ENCODE assay signal across 16 cellular contexts in genomic region chr2:196153480-196153879, GRCh38. TPM values are rescaled to one million over a fixed set of nuclear protein-coding genes. Genes with fewer than 3 reads are reported as not detected.
DNase-seq lines count a peak whose midpoint lies in the region; ATAC-seq and TF ChIP-seq lines count a peak whose summit lies in the region.
"Had no signal": no experiment of that assay in that cellular context is flagged by ENCODE, and none has a peak within 500 bp of the region (broad histone marks: within the 10 kb centered on the region; RNA-seq: fewer than 3 reads in every experiment).

No MANE protein-coding gene starts in this region.

- TF ChIP-seq EP300 in ovary (IDR thresholded peaks at IDR 0.05) = no peak

- H3K79me2 ChIP-seq in SU-DHL-6 (ENCODE audit: insufficient read depth, low read length) = peaks cover 98% of the 10 kb centered on the region

- H3K27me3 Mint-ChIP-seq in activated T-cell treated with anti-CD3 and anti-CD28 coated beads, Interleukin-2, amount 50 U/mL, for 24 hours = no peaks in the 10 kb centered on the region
- no peaks in the 10 kb centered on the region for H3K27me3 Mint-ChIP-seq in activated T-cell treated with anti-CD3 and anti-CD28 coated beads, Interleukin-2, amount 50 U/mL, for 4 hours (ENCODE audit: low read depth)
- no peaks in the 10 kb centered on the region for H3K27me3 Mint-ChIP-seq in activated naive CD8-positive, alpha-beta T cell treated with anti-CD3 and anti-CD28 coated beads for 36 hours

- H3K27ac ChIP-seq in SU-DHL-6 (ENCODE audit: low read depth, low read length) = 0 out of 2 replicates have a peak overlapping the region, but pooled peaks have one; percentile 25
- H3K27ac ChIP-seq in neutrophil = peak overlapping the region; percentile 95
- no peak overlapping the region for H3K27ac ChIP-seq in ovary
- H3K27ac ChIP-seq: upper lobe of left lung had no signal

- WGBS in ovary, 3 donors = 91 to 96% (median 94%) methylated on average over 2 of the region's 2 CpGs

- intact Hi-C loops in ovary (cut with DNase I) = no loop called here

- H3K4me1 ChIP-seq in neutrophil (ENCODE audit: control insufficient read depth in 1 of 2, insufficient read depth in 1 of 2, low read depth in 1 of 2, low read length in 1 of 2) (peaks cover 31 to 69% of the 10 kb centered on the region in 2 experiments), ovary (ENCODE audit: insufficient read depth) (no peaks in the 10 kb centered on the region)

- no peak overlapping the region for H3K4me2 ChIP-seq in SU-DHL-6 (ENCODE audit: low read depth, low read length, poor library complexity, severe bottlenecking)

- no peak for DNase-seq in activated T-cell treated with anti-CD3 and anti-CD28 coated beads, Interleukin-2, amount 50 U/mL, for 24 hours
- DNase-seq in activated T-cell treated with anti-CD3 and anti-CD28 coated beads, Interleukin-2, amount 50 U/mL, for 4 hours = no peak
- no peak for DNase-seq in activated naive CD8-positive, alpha-beta T cell treated with anti-CD3 and anti-CD28 coated beads for 36 hours
- DNase-seq in ovary (no peak), 8988T (no peak), DMS153 (lab: John Stamatoyannopoulos, UW) (no peak)
- DNase-seq: activated CD4-positive, CD25-positive, alpha-beta regulatory T cell; NCI-H1436 treated with DMSO at 0.1 percent for 48 hours; occipital lobe; SW 1271; upper lobe of left lung had no signal

- H3K4me3 ChIP-seq in SU-DHL-6 (ENCODE audit: insufficient read depth, low read length, poor library complexity, severe bottlenecking) (no peak overlapping the region), neutrophil (ENCODE audit: low read depth in 1 of 2, low read length in 1 of 2) (no peak overlapping the region), ovary (no peak overlapping the region)
- H3K4me3 ChIP-seq: upper lobe of left lung had no signal

- peak overlapping the region; percentile 35 for H3K4me3 Mint-ChIP-seq in activated T-cell treated with anti-CD3 and anti-CD28 coated beads, Interleukin-2, amount 50 U/mL, for 24 hours
- no peak overlapping the region for H3K4me3 Mint-ChIP-seq in activated T-cell treated with anti-CD3 and anti-CD28 coated beads, Interleukin-2, amount 50 U/mL, for 4 hours
- H3K4me3 Mint-ChIP-seq in activated naive CD8-positive, alpha-beta T cell treated with anti-CD3 and anti-CD28 coated beads for 36 hours = peak overlapping the region; percentile 63

- TF ChIP-seq CTCF in SU-DHL-6 (IDR thresholded peaks at IDR 0.05; ENCODE audit: insufficient read depth, low read length, poor library complexity, severe bottlenecking) (no peak), neutrophil (IDR thresholded peaks at IDR 0.05) (no peak), ovary (IDR thresholded peaks at IDR 0.05) (no peak)

- H3K9me2 ChIP-seq in SU-DHL-6 (replicated peaks; ENCODE audit: insufficient read depth, low read length) = no peaks in the 10 kb centered on the region

- TF ChIP-seq POLR2A in ovary (IDR thresholded peaks at IDR 0.05) = no peak

- H4K20me1 ChIP-seq in SU-DHL-6 (ENCODE audit: low read depth, low read length) = peaks cover 78% of the 10 kb centered on the region

- peak overlapping the region; percentile 85 for H3K27ac Mint-ChIP-seq in activated T-cell treated with anti-CD3 and anti-CD28 coated beads, Interleukin-2, amount 50 U/mL, for 24 hours
- peak overlapping the region; percentile 82 for H3K27ac Mint-ChIP-seq in activated naive CD8-positive, alpha-beta T cell treated with anti-CD3 and anti-CD28 coated beads for 36 hours

- H3K36me3 ChIP-seq in SU-DHL-6 (ENCODE audit: low read length) = peaks cover 82% of the 10 kb centered on the region
- H3K36me3 ChIP-seq in neutrophil = peaks cover 90% of the 10 kb centered on the region
- H3K36me3 ChIP-seq in ovary = no peaks in the 10 kb centered on the region

- no peak for ATAC-seq in activated T-cell treated with anti-CD3 and anti-CD28 coated beads, Interleukin-2, amount 50 U/mL, for 4 hours
- ATAC-seq: HepG2, left lobe of liver, sciatic nerve had no signal

- no peak overlapping the region for H2AFZ ChIP-seq in SU-DHL-6 (ENCODE audit: low read depth, low read length, severe bottlenecking)

- H3K9ac ChIP-seq in SU-DHL-6 (ENCODE audit: low read length) = no peak overlapping the region

- no peaks in the 10 kb centered on the region for H3K27me3 ChIP-seq in SU-DHL-6 (ENCODE audit: low read length)
- no peaks in the 10 kb centered on the region for H3K27me3 ChIP-seq in neutrophil
- H3K27me3 ChIP-seq in ovary = no peaks in the 10 kb centered on the region
- H3K27me3 ChIP-seq: upper lobe of left lung had no signal

- peaks cover 96% of the 10 kb centered on the region for H3K36me3 Mint-ChIP-seq in activated T-cell treated with anti-CD3 and anti-CD28 coated beads, Interleukin-2, amount 50 U/mL, for 24 hours (ENCODE audit: low read depth)
- peaks cover 50% of the 10 kb centered on the region for H3K36me3 Mint-ChIP-seq in activated T-cell treated with anti-CD3 and anti-CD28 coated beads, Interleukin-2, amount 50 U/mL, for 4 hours (ENCODE audit: insufficient read depth)
- H3K36me3 Mint-ChIP-seq in activated naive CD8-positive, alpha-beta T cell treated with anti-CD3 and anti-CD28 coated beads for 36 hours = peaks cover 74% of the 10 kb centered on the region

- H3K4me1 Mint-ChIP-seq in activated T-cell treated with anti-CD3 and anti-CD28 coated beads, Interleukin-2, amount 50 U/mL, for 24 hours (ENCODE audit: low read depth) = peaks cover 89% of the 10 kb centered on the region
- H3K4me1 Mint-ChIP-seq in activated T-cell treated with anti-CD3 and anti-CD28 coated beads, Interleukin-2, amount 50 U/mL, for 4 hours (ENCODE audit: low read depth) = peaks cover 87% of the 10 kb centered on the region
- peaks cover 86% of the 10 kb centered on the region for H3K4me1 Mint-ChIP-seq in activated naive CD8-positive, alpha-beta T cell treated with anti-CD3 and anti-CD28 coated beads for 36 hours

- peaks cover 2% of the 10 kb centered on the region for H3K9me3 Mint-ChIP-seq in activated T-cell treated with anti-CD3 and anti-CD28 coated beads, Interleukin-2, amount 50 U/mL, for 24 hours
- no peaks in the 10 kb centered on the region for H3K9me3 Mint-ChIP-seq in activated T-cell treated with anti-CD3 and anti-CD28 coated beads, Interleukin-2, amount 50 U/mL, for 4 hours
- H3K9me3 Mint-ChIP-seq in activated naive CD8-positive, alpha-beta T cell treated with anti-CD3 and anti-CD28 coated beads for 36 hours = peaks cover 7% of the 10 kb centered on the region

- peaks cover 85% of the 10 kb centered on the region for H3F3A ChIP-seq in SU-DHL-6 (ENCODE audit: insufficient read depth)

- H3K9me3 ChIP-seq in SU-DHL-6 (ENCODE audit: insufficient read depth, low read length) (no peaks in the 10 kb centered on the region), neutrophil (no peaks in the 10 kb centered on the region), ovary (no peaks in the 10 kb centered on the region)
- H3K9me3 ChIP-seq: upper lobe of left lung had no signal

RNA-seq across cellular contexts. Expression of gene STK17B, which starts 17.9 kb away (rescaled TPM):
- total RNA-seq in activated T-cell treated with anti-CD3 and anti-CD28 coated beads, Interleukin-2, amount 50 U/mL, for 4 hours = 100 to 1,000 TPM; 107 to 166 (median 129) TPM
- 100 to 1,000 TPM; 151 to 157 TPM for total RNA-seq in activated naive CD8-positive, alpha-beta T cell treated with anti-CD3 and anti-CD28 coated beads for 36 hours
- 10 to 100 TPM in 1 of 7 donors, 1 to 10 TPM in 6; 3.0 to 11.6 (median 4.9) TPM for total RNA-seq in ovary
- 10 to 100 TPM in 1 of 2 donors, 1 to 10 TPM in 1; 1.7 to 28.4 TPM for polyA plus RNA-seq in ovary

Comparison
In these comparisons a context has a peak if more than half of its experiments do, and no peak if none do; other contexts are left out.
1. H3K27ac ChIP-seq: peak in SU-DHL-6 (single experiment) and neutrophil (single experiment); none in ovary (0 of 2).
2. RNA of gene STK17B, which starts 17.9 kb away (total RNA-seq): 151 to 157 TPM in activated naive CD8-positive, alpha-beta T cell treated with anti-CD3 and anti-CD28 coated beads for 36 hours and 107 to 166 TPM in activated T-cell treated with anti-CD3 and anti-CD28 coated beads, Interleukin-2, amount 50 U/mL, for 4 hours; 3.0 to 11.6 TPM in ovary; every median in the first group is over 4 times any median in the second.